ENCODE assay signal across 23 cellular contexts in genomic region chr19:41687419-41687818, GRCh38. TPM values are rescaled to one million over a fixed set of nuclear protein-coding genes. Genes with fewer than 3 reads are reported as not detected.
A peak's percentile ranks its signal among the peaks of the same experiment; 100 is the strongest.
DNase-seq lines count a peak whose midpoint lies in the region; ATAC-seq and TF ChIP-seq lines count a peak whose summit lies in the region.
"Had no signal": no experiment of that assay in that cellular context is flagged by ENCODE, and none has a peak within 500 bp of the region (broad histone marks: within the 10 kb centered on the region; RNA-seq: fewer than 3 reads in every experiment).

No MANE protein-coding gene starts in this region.

- no peak for TF ChIP-seq POLR2A in esophagus muscularis mucosa (IDR thresholded peaks at IDR 0.05; ENCODE audit: low read depth)
- TF ChIP-seq POLR2A in thyroid gland (IDR thresholded peaks at IDR 0.05) = no peak

- H3K9me3 ChIP-seq in colonic mucosa (no peaks in the 10 kb centered on the region), esophagus muscularis mucosa (peaks cover 0 to 12% (median 6%) of the 10 kb centered on the region in 4 donors), thyroid gland (no peaks in the 10 kb centered on the region)

- H3K36me3 ChIP-seq in colonic mucosa (no peaks in the 10 kb centered on the region), esophagus muscularis mucosa (no peaks in the 10 kb centered on the region), rectal smooth muscle tissue (ENCODE audit: control insufficient read depth, insufficient read depth, low read length) (no peaks in the 10 kb centered on the region), thyroid gland (no peaks in the 10 kb centered on the region)
- H3K36me3 ChIP-seq: BLaER1 treated with 17β-estradiol and CSF1 and Interleukin-3, amounts not matched to agents 10 nM and 100 nM had no signal

- no peaks in the 10 kb centered on the region for H3K4me1 Mint-ChIP-seq in activated CD8-positive, alpha-beta T cell treated with anti-CD3 and anti-CD28 coated beads, Interleukin-2, amount 10 ng/mL, durations not matched to agents 7 days and 5 days (ENCODE audit: low read depth)
- H3K4me1 Mint-ChIP-seq in activated CD8-positive, alpha-beta T cell treated with anti-CD3 and anti-CD28 coated beads for 36 hours (ENCODE audit: low read depth) = no peaks in the 10 kb centered on the region
- H3K4me1 Mint-ChIP-seq: B cell had no signal

- H3K27ac ChIP-seq in colonic mucosa (no peak overlapping the region), esophagus muscularis mucosa (replicated peaks in 1 of 4) (no peak overlapping the region), rectal smooth muscle tissue (ENCODE audit: low read depth, low read length) (no peak overlapping the region), thyroid gland (no peak overlapping the region)
- H3K27ac ChIP-seq: 22Rv1; A549; BLaER1 treated with 17β-estradiol and CSF1 and Interleukin-3, amounts not matched to agents 10 nM and 100 nM; C4-2B had no signal

- H3K9me3 Mint-ChIP-seq in activated CD8-positive, alpha-beta T cell treated with anti-CD3 and anti-CD28 coated beads, Interleukin-2, amount 10 ng/mL, durations not matched to agents 7 days and 5 days (ENCODE audit: insufficient read depth) = no peaks in the 10 kb centered on the region
- no peaks in the 10 kb centered on the region for H3K9me3 Mint-ChIP-seq in activated CD8-positive, alpha-beta T cell treated with anti-CD3 and anti-CD28 coated beads for 36 hours

- WGBS in esophagus muscularis mucosa = 80% methylated on average over 3 of the region's 3 CpGs
- 47 to 60% methylated on average over 3 of the region's 3 CpGs for WGBS in thyroid gland, 2 donors

- no peak overlapping the region for H3K27ac Mint-ChIP-seq in activated CD8-positive, alpha-beta T cell treated with anti-CD3 and anti-CD28 coated beads, Interleukin-2, amount 10 ng/mL, durations not matched to agents 7 days and 5 days
- no peak overlapping the region for H3K27ac Mint-ChIP-seq in activated CD8-positive, alpha-beta T cell treated with anti-CD3 and anti-CD28 coated beads for 36 hours
- H3K27ac Mint-ChIP-seq: B cell; CD4-positive, alpha-beta T cell; CD8-positive, alpha-beta T cell had no signal

- peak overlapping the region; percentile 5 for H3K4me3 ChIP-seq in colonic mucosa
- H3K4me3 ChIP-seq in esophagus muscularis mucosa = no peak overlapping the region
- peak overlapping the region; percentile 35 for H3K4me3 ChIP-seq in rectal smooth muscle tissue (ENCODE audit: low read length)
- no peak overlapping the region for H3K4me3 ChIP-seq in thyroid gland (replicated peaks in 1 of 3)
- H3K4me3 ChIP-seq: A549; BLaER1 treated with 17β-estradiol and CSF1 and Interleukin-3, amounts not matched to agents 10 nM and 100 nM; GM12878 had no signal

- no peaks in the 10 kb centered on the region for H3K36me3 Mint-ChIP-seq in activated CD8-positive, alpha-beta T cell treated with anti-CD3 and anti-CD28 coated beads, Interleukin-2, amount 10 ng/mL, durations not matched to agents 7 days and 5 days (ENCODE audit: low read depth)
- no peaks in the 10 kb centered on the region for H3K36me3 Mint-ChIP-seq in activated CD8-positive, alpha-beta T cell treated with anti-CD3 and anti-CD28 coated beads for 36 hours (ENCODE audit: low read depth)
- H3K36me3 Mint-ChIP-seq: CD8-positive, alpha-beta T cell had no signal

- no peaks in the 10 kb centered on the region for H3K27me3 ChIP-seq in colonic mucosa
- H3K27me3 ChIP-seq in esophagus muscularis mucosa = peaks cover 0 to 69% (median 0%) of the 10 kb centered on the region in 4 donors
- H3K27me3 ChIP-seq in rectal smooth muscle tissue (ENCODE audit: control insufficient read depth, insufficient read depth, low read length) = no peaks in the 10 kb centered on the region
- H3K27me3 ChIP-seq in thyroid gland = no peaks in the 10 kb centered on the region
- H3K27me3 ChIP-seq: BLaER1 treated with 17β-estradiol and CSF1 and Interleukin-3, amounts not matched to agents 10 nM and 100 nM had no signal

- no peak for TF ChIP-seq EP300 in esophagus muscularis mucosa (IDR thresholded peaks at IDR 0.05)

- H3K4me3 Mint-ChIP-seq in activated CD8-positive, alpha-beta T cell treated with anti-CD3 and anti-CD28 coated beads, Interleukin-2, amount 10 ng/mL, durations not matched to agents 7 days and 5 days = no peak overlapping the region
- no peak overlapping the region for H3K4me3 Mint-ChIP-seq in activated CD8-positive, alpha-beta T cell treated with anti-CD3 and anti-CD28 coated beads for 36 hours
- H3K4me3 Mint-ChIP-seq: B cell; CD4-positive, alpha-beta T cell; CD8-positive, alpha-beta T cell had no signal

- H3K27me3 Mint-ChIP-seq in activated CD8-positive, alpha-beta T cell treated with anti-CD3 and anti-CD28 coated beads, Interleukin-2, amount 10 ng/mL, durations not matched to agents 7 days and 5 days (ENCODE audit: low read depth) = peaks cover 4% of the 10 kb centered on the region
- H3K27me3 Mint-ChIP-seq in activated CD8-positive, alpha-beta T cell treated with anti-CD3 and anti-CD28 coated beads for 36 hours = peaks cover 22% of the 10 kb centered on the region

- intact Hi-C loops in activated CD8-positive, alpha-beta T cell treated with anti-CD3 and anti-CD28 coated beads for 36 hours (cut with micrococcal nuclease) = no loop called here
- intact Hi-C loops in colonic mucosa (cut with DNase I) = no loop called here
- intact Hi-C loops in esophagus muscularis mucosa (cut with DNase I) = no loop called here
- intact Hi-C loops in thyroid gland (cut with DNase I) = no loop called here

- H3K4me1 ChIP-seq in colonic mucosa (no peaks in the 10 kb centered on the region), esophagus muscularis mucosa (no peaks in the 10 kb centered on the region), rectal smooth muscle tissue (ENCODE audit: control insufficient read depth, insufficient read depth, low read length) (no peaks in the 10 kb centered on the region), thyroid gland (no peaks in the 10 kb centered on the region)
- H3K4me1 ChIP-seq: A549, Caco-2 had no signal

- ATAC-seq in activated CD8-positive, alpha-beta T cell treated with anti-CD3 and anti-CD28 coated beads, Interleukin-2, amount 10 ng/mL, durations not matched to agents 7 days and 5 days = no peak
- ATAC-seq in activated CD8-positive, alpha-beta T cell treated with anti-CD3 and anti-CD28 coated beads for 36 hours = no peak
- ATAC-seq: A549; CD8-positive, alpha-beta T cell; GM12878 had no signal

- DNase-seq in activated CD8-positive, alpha-beta T cell treated with anti-CD3 and anti-CD28 coated beads, Interleukin-2, amount 10 ng/mL, durations not matched to agents 7 days and 5 days = peak; percentile 9
- no peak for DNase-seq in activated CD8-positive, alpha-beta T cell treated with anti-CD3 and anti-CD28 coated beads for 36 hours
- DNase-seq in colonic mucosa = no peak
- DNase-seq in esophagus muscularis mucosa (ENCODE audit: extremely low spot score) = peak; percentile 80
- DNase-seq in EL = no peak
- DNase-seq in thyroid gland = no peak
- no peak for DNase-seq in OCI-M1 (lab: John Stamatoyannopoulos, UW)
- DNase-seq: AML-193; Caco-2; Calu3; CD4-positive, alpha-beta T cell; DMS79 treated with DMSO at 0.1 percent for 48 hours; GDM1 had no signal

- CTCF ChIA-PET in activated CD8-positive, alpha-beta T cell treated with anti-CD3 and anti-CD28 coated beads, Interleukin-2, amount 10 ng/mL, durations not matched to agents 7 days and 5 days (lab: Charles Lee) = no interaction called here
- CTCF ChIA-PET in activated CD8-positive, alpha-beta T cell treated with anti-CD3 and anti-CD28 coated beads for 36 hours (lab: Charles Lee) = interaction anchor here (0.6 to 3.2 kb wide), 3 partner anchors 19 to 105 kb away, joined by 3 to 18 read pairs (median 7); no protein-coding TSS in a partner anchor

- H3K9ac ChIP-seq in colonic mucosa (ENCODE audit: low read depth in 2 of 2, low read length in 2 of 2) (peak overlapping the region; percentile 15 to 72), rectal smooth muscle tissue (ENCODE audit: low read length) (no peak overlapping the region)
- H3K9ac ChIP-seq: BLaER1 treated with 17β-estradiol and CSF1 and Interleukin-3, amounts not matched to agents 10 nM and 100 nM had no signal

- TF ChIP-seq CTCF in activated CD8-positive, alpha-beta T cell treated with anti-CD3 and anti-CD28 coated beads for 36 hours (IDR thresholded peaks at IDR 0.05) = no peak
- TF ChIP-seq CTCF in colonic mucosa (IDR thresholded peaks at IDR 0.05) (no peak), esophagus muscularis mucosa (IDR thresholded peaks at IDR 0.05) (no peak), thyroid gland (IDR thresholded peaks at IDR 0.05) (no peak)

- POLR2A ChIA-PET in activated CD8-positive, alpha-beta T cell treated with anti-CD3 and anti-CD28 coated beads, Interleukin-2, amount 10 ng/mL, durations not matched to agents 7 days and 5 days (lab: Charles Lee) = no interaction called here
- POLR2A ChIA-PET in activated CD8-positive, alpha-beta T cell treated with anti-CD3 and anti-CD28 coated beads for 36 hours (lab: Charles Lee) = no interaction called here

RNA-seq across cellular contexts. Expression of gene CEACAM7, which starts 0.7 kb away (rescaled TPM):
- not detected for total RNA-seq in activated CD8-positive, alpha-beta T cell treated with anti-CD3 and anti-CD28 coated beads, Interleukin-2, amount 10 ng/mL, durations not matched to agents 7 days and 5 days
- not detected for total RNA-seq in activated CD8-positive, alpha-beta T cell treated with anti-CD3 and anti-CD28 coated beads for 36 hours
- 100 to 1,000 TPM; 329 to 919 TPM for total RNA-seq in colonic mucosa
- 1 to 10 TPM in 1 of 4 donors, under 1 TPM in 1, not detected in 2; 0.83 to 2.1 TPM for total RNA-seq in esophagus muscularis mucosa
- not detected for total RNA-seq in thyroid gland
- total RNA-seq: A172; B cell; Caco-2; CD4-positive, alpha-beta T cell; CD8-positive, alpha-beta T cell; G401; GM12878 had no signal

RNA-seq across cellular contexts. Expression of gene CEACAM5, which starts 21.0 kb away (rescaled TPM):
- not detected for total RNA-seq in activated CD8-positive, alpha-beta T cell treated with anti-CD3 and anti-CD28 coated beads, Interleukin-2, amount 10 ng/mL, durations not matched to agents 7 days and 5 days
- total RNA-seq in activated CD8-positive, alpha-beta T cell treated with anti-CD3 and anti-CD28 coated beads for 36 hours = not detected
- total RNA-seq in colonic mucosa (1,000 to 10,000 TPM; 2,196 to 2,217 TPM), esophagus muscularis mucosa (1 to 10 TPM in 1 of 4 donors, under 1 TPM in 1, not detected in 2; 0.83 to 2.2 TPM), thyroid gland (1 to 10 TPM in 2 of 4 donors, not detected in 2; 1.2 to 8.8 TPM)
- total RNA-seq: A172; B cell; CD4-positive, alpha-beta T cell; CD8-positive, alpha-beta T cell; G401 had no signal

Comparison
In these comparisons a context has a peak if more than half of its experiments do, and no peak if none do; other contexts are left out.
1. DNase-seq: peak in activated CD8-positive, alpha-beta T cell treated with anti-CD3 and anti-CD28 coated beads, Interleukin-2, amount 10 ng/mL, durations not matched to agents 7 days and 5 days (single experiment) and esophagus muscularis mucosa (single experiment); none in activated CD8-positive, alpha-beta T cell treated with anti-CD3 and anti-CD28 coated beads for 36 hours (single experiment), colonic mucosa (single experiment), EL (single experiment), thyroid gland (0 of 2) and OCI-M1 (single experiment).
2. H3K4me3 ChIP-seq: peak in colonic mucosa (single experiment) and rectal smooth muscle tissue (single experiment); none in esophagus muscularis mucosa (0 of 4) and thyroid gland (0 of 3).
3. RNA of gene CEACAM7, which starts 0.7 kb away (total RNA-seq): 329 to 919 TPM in colonic mucosa; 0.83 to 2.1 TPM in esophagus muscularis mucosa, not detected in activated CD8-positive, alpha-beta T cell treated with anti-CD3 and anti-CD28 coated beads, Interleukin-2, amount 10 ng/mL, durations not matched to agents 7 days and 5 days, not detected in activated CD8-positive, alpha-beta T cell treated with anti-CD3 and anti-CD28 coated beads for 36 hours and not detected in thyroid gland; every median in the first group is over 100 times any median in the second.
4. RNA of gene CEACAM5, which starts 21.0 kb away (total RNA-seq): 2,196 to 2,217 TPM in colonic mucosa; 1.2 to 8.8 TPM in thyroid gland, 0.83 to 2.2 TPM in esophagus muscularis mucosa, not detected in activated CD8-positive, alpha-beta T cell treated with anti-CD3 and anti-CD28 coated beads, Interleukin-2, amount 10 ng/mL, durations not matched to agents 7 days and 5 days and not detected in activated CD8-positive, alpha-beta T cell treated with anti-CD3 and anti-CD28 coated beads for 36 hours; every median in the first group is over 100 times any median in the second.